ENCODE assay signal across 8 cellular contexts in genomic region chr16:70113982-70114826, GRCh38. TPM values are rescaled to one million over a fixed set of nuclear protein-coding genes. Genes with fewer than 3 reads are reported as not detected.
DNase-seq lines count a peak whose midpoint lies in the region; TF ChIP-seq lines count a peak whose summit lies in the region.
"Not testable (repeated sequence)": the region's sequence is repeated elsewhere in the genome, so short reads cannot be mapped to it uniquely, and the experiment has no call there.

PDPR (plus strand) TSS chr16:70114332; CDS start chr16:70120493, 6,161 bp downstream.

- not testable (repeated sequence) for TF ChIP-seq CTCF in nephron (IDR thresholded peaks at IDR 0.05; ENCODE audit: unreplicated experiment in 3 of 3)

- H3K9me3 Mint-ChIP-seq in nephron = not testable (repeated sequence)

- not testable (repeated sequence) for H3K27me3 ChIP-seq in HAP-1 (ENCODE audit: low read depth); MG63

- H3K4me3 Mint-ChIP-seq in nephron = peak within 1 kb of the TSS; percentile 78 to 94 (median 88)

- peaks cover 19% of the 10 kb centered on the region for H3K4me1 Mint-ChIP-seq in nephron

- not testable (repeated sequence) for H3K9me3 ChIP-seq in HAP-1, MG63

- in situ Hi-C loops in HAP-1 (cut with MboI; ENCODE audit: low sequenced_read_pairs) = not testable (repeated sequence)

- H3K4me3 ChIP-seq in HAP-1 = peak within 1 kb of the TSS; percentile 60
- peak within 1 kb of the TSS; percentile 59 for H3K4me3 ChIP-seq in MG63

- H3K4me1 ChIP-seq in HAP-1 = not testable (repeated sequence)

- peaks cover 14% of the 10 kb centered on the region for H3K36me3 Mint-ChIP-seq in nephron (ENCODE audit: low read depth)

- not testable (repeated sequence) for H3K27me3 Mint-ChIP-seq in nephron (ENCODE audit: low read depth)

- peak within 1 kb of the TSS in 2 of 3 experiments; percentile 79 to 84 for H3K27ac Mint-ChIP-seq in nephron

- H3K36me3 ChIP-seq in HAP-1 (replicated peaks); MG63: not testable (repeated sequence)

- peak; percentile 91 for DNase-seq in ELR (ENCODE audit: low read depth)
- peak; percentile 69 to 94 for DNase-seq in HAP-1 (ENCODE audit: low spot score in 2 of 2)
- peak; percentile 91 for DNase-seq in MG63
- DNase-seq in SHP77 treated with DMSO at 0.1 percent for 48 hours (lab: John Stamatoyannopoulos, UW) = peak; percentile 87
- DNase-seq in activated effector memory CD4-positive, alpha-beta T cell treated with Interleukin-2 at 50 U/mL for 16 hours = peak; percentile 95
- peak; percentile 81 for DNase-seq in fibroblast of the conjunctiva (ENCODE audit: low read depth)
- DNase-seq in stimulated activated naive CD4-positive, alpha-beta T cell treated with Interleukin-2 at 50 U/mL for 16 hours (lab: John Stamatoyannopoulos, UW) = peak; percentile 94

RNA-seq across cellular contexts. Expression of gene PDPR, which starts in this region (rescaled TPM):
- total RNA-seq in MG63 (2014; rRNA removed; shearing (Covaris generic); ENCODE audit: low replicate concordance) = 3.8 and 6.6 TPM in 2 replicates

Comparison
In these comparisons a context has a peak if more than half of its experiments do, and no peak if none do; other contexts are left out.
1. Peak in every context shown above with its lines: DNase-seq and H3K4me3 ChIP-seq.